ENCODE assay signal across 9 cellular contexts in genomic region chr2:212940816-212941215, GRCh38.
A peak's percentile ranks its signal among the peaks of the same experiment; 100 is the strongest.
DNase-seq lines count a peak whose midpoint lies in the region; ATAC-seq and TF ChIP-seq lines count a peak whose summit lies in the region.
"Had no signal": no experiment of that assay in that cellular context is flagged by ENCODE, and none has a peak within 500 bp of the region (broad histone marks: within the 10 kb centered on the region; RNA-seq: fewer than 3 reads in every experiment).

No MANE protein-coding gene starts in this region.

- no TSS peak for BruUV-seq in Calu3 (replicated peaks; lab: Mats Ljungman, UMichigan)

- peak overlapping the region; percentile 30 for H3K27ac Mint-ChIP-seq in Calu3 (ENCODE audit: unreplicated experiment)

- in situ Hi-C loops in astrocyte of the cerebellum (cut with HindIII; ENCODE audit: low sequenced_read_pairs), result no loop called here

- CTCF ChIA-PET in Calu3 (lab: Charles Lee), result no interaction called here

- DNase-seq in Calu3 (peak; percentile 69), NCI-H1694 treated with DMSO at 0.1 percent for 48 hours (lab: John Stamatoyannopoulos, UW) (peak; percentile 69), astrocyte of the cerebellum (ENCODE audit: low read depth) (peak; percentile 62), left kidney (ENCODE audit: low read depth, low spot score) (peak; percentile 79), EL (no peak)
- no peak for DNase-seq in stimulated activated CD4-positive, alpha-beta T cell treated with anti-CD3 and anti-CD28 coated beads, Interleukin-2, amount 100 ng/mL, for 24 hours
- DNase-seq in effector CD8-positive, alpha-beta T cell (lab: John Stamatoyannopoulos, UW), result no peak

- no peaks in the 10 kb centered on the region for H3K36me3 Mint-ChIP-seq in Calu3 (ENCODE audit: insufficient read depth, unreplicated experiment)

- no peak overlapping the region for H3K4me3 ChIP-seq in astrocyte of the cerebellum (ENCODE audit: low read depth, low read length)
- H3K4me3 ChIP-seq: coronary artery had no signal

- intact Hi-C loops in Calu3 (cut with micrococcal nuclease; ENCODE audit: unreplicated experiment), result loop anchor here (2.0 kb wide), 1 partner anchor 22 kb away; no protein-coding TSS in a partner anchor

- no peak for TF ChIP-seq CTCF in Calu3 (IDR thresholded peaks at IDR 0.05; ENCODE audit: unreplicated experiment)
- no peak for TF ChIP-seq CTCF in astrocyte of the cerebellum (IDR thresholded peaks at IDR 0.05; ENCODE audit: low read depth, low read length, missing control alignments)

- no peak for ATAC-seq in GM21737 (IDR thresholded peaks at IDR 0.05; ENCODE audit: unreplicated experiment)

- no peaks in the 10 kb centered on the region for H3K9me3 Mint-ChIP-seq in Calu3 (ENCODE audit: low read depth, unreplicated experiment)

- H3K27me3 Mint-ChIP-seq in Calu3 (ENCODE audit: unreplicated experiment), result no peaks in the 10 kb centered on the region

- peaks cover 17% of the 10 kb centered on the region for H3K4me1 Mint-ChIP-seq in Calu3 (ENCODE audit: low read depth, unreplicated experiment)

- no peak overlapping the region for H3K4me3 Mint-ChIP-seq in Calu3 (ENCODE audit: low read depth, unreplicated experiment)

Comparison
In these comparisons a context has a peak if more than half of its experiments do, and no peak if none do; other contexts are left out.
1. DNase-seq: peak in Calu3 (single experiment), NCI-H1694 treated with DMSO at 0.1 percent for 48 hours (single experiment), astrocyte of the cerebellum (single experiment) and left kidney (single experiment); none in EL (single experiment), stimulated activated CD4-positive, alpha-beta T cell treated with anti-CD3 and anti-CD28 coated beads, Interleukin-2, amount 100 ng/mL, for 24 hours (0 of 2) and effector CD8-positive, alpha-beta T cell (single experiment).